In the genomic region with DNA sequence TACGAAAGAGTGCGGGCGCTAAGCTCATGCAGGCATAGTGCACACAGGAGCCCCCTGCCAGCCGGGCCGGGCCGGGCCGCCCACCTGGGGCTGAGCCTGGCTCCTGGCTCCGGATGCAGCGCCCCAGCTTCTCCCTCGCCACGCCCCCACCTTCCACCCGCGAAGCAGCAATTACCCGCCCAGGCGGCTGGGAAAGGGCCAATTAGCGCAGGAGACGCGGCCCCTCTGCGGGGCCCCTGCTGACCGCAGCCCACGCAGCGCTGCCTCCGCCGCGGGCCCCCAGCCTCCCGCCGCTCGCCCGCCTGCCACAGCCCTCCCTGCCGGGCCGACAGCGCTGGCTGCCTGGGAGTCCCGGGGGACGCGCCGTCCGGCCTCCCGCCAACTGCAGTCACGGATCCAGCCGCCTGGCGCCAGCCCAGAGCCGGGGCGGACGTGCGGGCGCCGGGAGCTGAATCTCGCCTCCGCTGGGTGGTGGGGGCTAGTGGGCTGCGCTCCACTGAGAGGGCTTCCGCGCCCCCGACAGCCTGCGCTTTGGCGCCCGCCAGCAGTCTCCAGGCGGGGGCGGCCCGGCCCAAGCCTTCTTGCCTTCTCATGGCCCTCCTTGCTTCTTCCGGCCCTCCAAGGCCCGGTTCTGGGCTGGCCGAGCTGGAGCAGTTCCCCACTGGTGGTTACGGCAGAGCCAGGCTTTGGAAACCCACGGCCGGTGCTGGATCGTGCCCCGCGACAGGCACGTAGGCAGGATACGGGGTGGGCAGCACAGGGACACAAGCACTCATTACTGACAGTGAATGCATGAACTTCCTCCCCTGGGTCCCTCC, we compare ENCODE assay signal across 1 cellular context.
A peak's percentile ranks its signal among the peaks of the same experiment; 100 is the strongest.
TF ChIP-seq lines count a peak whose summit lies in the region.

No MANE protein-coding gene starts in this region.

TF ChIP-seq in HepG2, 621 proteins besides CTCF, POLR2A, EP300 and RAD21 (continued from another document and continues in another):
- peak; percentile 35; the same call in 1 of the 2 replicates for TF ChIP-seq ARID4A (CRISPR knock-in tag; IDR thresholded peaks at IDR 0.05; ENCODE audit: borderline replicate concordance)
- TF ChIP-seq REL (CRISPR knock-in tag; conservative IDR thresholded peaks at IDR 0.05) = peak; percentile 63; the same call in 1 of the 2 replicates
- TF ChIP-seq NFIB (CRISPR knock-in tag; IDR thresholded peaks at IDR 0.05; ENCODE audit: borderline replicate concordance) = no peak
- TF ChIP-seq NR2C2 (CRISPR knock-in tag; IDR thresholded peaks at IDR 0.05; ENCODE audit: borderline replicate concordance) = no peak
- TF ChIP-seq SP2 (CRISPR knock-in tag; IDR thresholded peaks at IDR 0.05) = 0 out of 2 replicates have a peak, but pooled peaks have one; percentile 43
- TF ChIP-seq ZNF383 (CRISPR knock-in tag; IDR thresholded peaks at IDR 0.05; ENCODE audit: borderline replicate concordance) = peak; percentile 48; the same call in 1 of the 2 replicates
- 0 out of 2 replicates have a peak, but pooled peaks have one; percentile 26 for TF ChIP-seq RFXAP (CRISPR knock-in tag; IDR thresholded peaks at IDR 0.05; ENCODE audit: borderline replicate concordance)
- TF ChIP-seq, protein P1, sequence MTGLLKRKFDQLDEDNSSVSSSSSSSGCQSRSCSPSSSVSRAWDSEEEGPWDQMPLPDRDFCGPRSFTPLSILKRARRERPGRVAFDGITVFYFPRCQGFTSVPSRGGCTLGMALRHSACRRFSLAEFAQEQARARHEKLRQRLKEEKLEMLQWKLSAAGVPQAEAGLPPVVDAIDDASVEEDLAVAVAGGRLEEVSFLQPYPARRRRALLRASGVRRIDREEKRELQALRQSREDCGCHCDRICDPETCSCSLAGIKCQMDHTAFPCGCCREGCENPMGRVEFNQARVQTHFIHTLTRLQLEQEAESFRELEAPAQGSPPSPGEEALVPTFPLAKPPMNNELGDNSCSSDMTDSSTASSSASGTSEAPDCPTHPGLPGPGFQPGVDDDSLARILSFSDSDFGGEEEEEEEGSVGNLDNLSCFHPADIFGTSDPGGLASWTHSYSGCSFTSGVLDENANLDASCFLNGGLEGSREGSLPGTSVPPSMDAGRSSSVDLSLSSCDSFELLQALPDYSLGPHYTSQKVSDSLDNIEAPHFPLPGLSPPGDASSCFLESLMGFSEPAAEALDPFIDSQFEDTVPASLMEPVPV (CRISPR knock-in tag; IDR thresholded peaks at IDR 0.05) = 0 out of 2 replicates have a peak, but pooled peaks have one; percentile 37
- TF ChIP-seq FOXA3 (CRISPR knock-in tag; IDR thresholded peaks at IDR 0.05) = 0 out of 2 replicates have a peak, but pooled peaks have one; percentile 19
- peak; percentile 85; the same call in 1 of the 2 replicates for TF ChIP-seq ZNF547 (CRISPR knock-in tag; IDR thresholded peaks at IDR 0.05)
- 0 out of 2 replicates have a peak, but pooled peaks have one; percentile 31 for TF ChIP-seq ZNF713 (CRISPR knock-in tag; IDR thresholded peaks at IDR 0.05)
- 0 out of 2 replicates have a peak, but pooled peaks have one; percentile 4 for TF ChIP-seq SAFB2 (CRISPR knock-in tag; IDR thresholded peaks at IDR 0.05; ENCODE audit: borderline replicate concordance, low read depth)
- 0 out of 2 replicates have a peak, but pooled peaks have one; percentile 61 for TF ChIP-seq MTERF4 (CRISPR knock-in tag; IDR thresholded peaks at IDR 0.05)
- TF ChIP-seq GMEB2 (CRISPR knock-in tag; IDR thresholded peaks at IDR 0.05; ENCODE audit: low read depth) = no peak
- no peak for TF ChIP-seq SOX13 (IDR thresholded peaks at IDR 0.05)
- no peak for TF ChIP-seq SOX13 (CRISPR knock-in tag; conservative IDR thresholded peaks at IDR 0.05 in 1 of 2, IDR thresholded peaks at IDR 0.05 in 1 of 2)
- no peak for TF ChIP-seq SMAD3 (CRISPR knock-in tag; IDR thresholded peaks at IDR 0.05)
- peak; percentile 56; the same call in 1 of the 2 replicates for TF ChIP-seq E2F1 (CRISPR knock-in tag; IDR thresholded peaks at IDR 0.05)
- TF ChIP-seq ZSCAN29 (CRISPR knock-in tag; conservative IDR thresholded peaks at IDR 0.05) = peak; percentile 56
- TF ChIP-seq JUND (CRISPR knock-in tag; IDR thresholded peaks at IDR 0.05) = no peak
- TF ChIP-seq ETV5 (CRISPR knock-in tag; IDR thresholded peaks at IDR 0.05; ENCODE audit: borderline replicate concordance) = peak; percentile 29; the same call in 1 of the 2 replicates
- TF ChIP-seq YY1 (IDR thresholded peaks at IDR 0.05; ENCODE audit: insufficient read depth, insufficient replicate concordance, low read depth, low read length) = peak; percentile 37
- 0 out of 2 replicates have a peak, but pooled peaks have one; percentile 9 for TF ChIP-seq HDAC2 (CRISPR knock-in tag; IDR thresholded peaks at IDR 0.05)
- peak; percentile 97 for TF ChIP-seq ZNF142 (CRISPR knock-in tag; IDR thresholded peaks at IDR 0.05)
- TF ChIP-seq ZNF354B (CRISPR knock-in tag; IDR thresholded peaks at IDR 0.05) = no peak
- no peak for TF ChIP-seq ZNF432 (CRISPR knock-in tag; IDR thresholded peaks at IDR 0.05; ENCODE audit: borderline replicate concordance)
- no peak for TF ChIP-seq ZBTB25 (CRISPR knock-in tag; IDR thresholded peaks at IDR 0.05)
- peak; percentile 33; the same call in 1 of the 2 replicates for TF ChIP-seq ZNF747 (CRISPR knock-in tag; IDR thresholded peaks at IDR 0.05; ENCODE audit: borderline replicate concordance)
- peak; percentile 13; the same call in 1 of the 2 replicates for TF ChIP-seq TAF1 (CRISPR knock-in tag; IDR thresholded peaks at IDR 0.05)
- peak; percentile 83; the same call in 1 of the 2 replicates for TF ChIP-seq ZSCAN20 (CRISPR knock-in tag; IDR thresholded peaks at IDR 0.05; ENCODE audit: borderline replicate concordance)
- TF ChIP-seq ZNF589 (CRISPR knock-in tag; conservative IDR thresholded peaks at IDR 0.05) = no peak
- peak; percentile 43; the same call in 1 of the 2 replicates for TF ChIP-seq ZFP91 (CRISPR knock-in tag; IDR thresholded peaks at IDR 0.05; ENCODE audit: borderline replicate concordance)
- 0 out of 2 replicates have a peak, but pooled peaks have one; percentile 44 for TF ChIP-seq ZC3H13 (CRISPR knock-in tag; IDR thresholded peaks at IDR 0.05)
- TF ChIP-seq ZFP82 (CRISPR knock-in tag; IDR thresholded peaks at IDR 0.05; ENCODE audit: borderline replicate concordance) = no peak
- TF ChIP-seq ZZZ3 (CRISPR knock-in tag; IDR thresholded peaks at IDR 0.05; ENCODE audit: borderline replicate concordance) = 0 out of 2 replicates have a peak, but pooled peaks have one; percentile 61
